9 cellular contexts compared by ENCODE assay signal in genomic region chr6:20203561-20204528, GRCh38. TPM values are rescaled to one million over a fixed set of nuclear protein-coding genes. Genes with fewer than 3 reads are reported as not detected.
DNase-seq lines count a peak whose midpoint lies in the region; ATAC-seq and TF ChIP-seq lines count a peak whose summit lies in the region.
"Had no signal": no experiment of that assay in that cellular context is flagged by ENCODE, and none has a peak within 500 bp of the region (broad histone marks: within the 10 kb centered on the region; RNA-seq: fewer than 3 reads in every experiment).

No MANE protein-coding gene starts in this region.

- H3K9me3 Mint-ChIP-seq in activated CD4-positive, alpha-beta T cell treated with anti-CD3 and anti-CD28 coated beads for 36 hours (ENCODE audit: low read depth): no peaks in the 10 kb centered on the region

- H3K9me3 ChIP-seq in RWPE2 (ENCODE audit: severe bottlenecking): no peaks in the 10 kb centered on the region
- no peaks in the 10 kb centered on the region for H3K9me3 ChIP-seq in spleen

- intact Hi-C loops in activated CD4-positive, alpha-beta T cell treated with anti-CD3 and anti-CD28 coated beads for 36 hours (cut with DNase I, micrococcal nuclease): no loop called here
- intact Hi-C loops in spleen (cut with DNase I; ENCODE audit: low total_unique reads): no loop called here

- H3K27ac ChIP-seq in RWPE2 (ENCODE audit: poor library complexity, severe bottlenecking) (peak overlapping the region; percentile 21), spleen (peak overlapping the region in 5 of 8 donors; percentile 32 to 89 (median 88))

- H3K4me3 ChIP-seq in RWPE2 (ENCODE audit: severe bottlenecking): no peak overlapping the region
- H3K4me3 ChIP-seq in fibroblast of villous mesenchyme (ENCODE audit: low read depth, low read length): no peak overlapping the region
- peak overlapping the region in 1 of 8 donors; percentile 34 for H3K4me3 ChIP-seq in spleen

- TF ChIP-seq POLR2A in spleen (IDR thresholded peaks at IDR 0.05): no peak

- TF ChIP-seq CTCF in RWPE2 (IDR thresholded peaks at IDR 0.05; ENCODE audit: poor library complexity, severe bottlenecking) (no peak), fibroblast of villous mesenchyme (IDR thresholded peaks at IDR 0.05; ENCODE audit: insufficient read depth, low read depth, low read length) (no peak), spleen (IDR thresholded peaks at IDR 0.05 in 8 of 11, conservative IDR thresholded peaks at IDR 0.05 in 3 of 11) (no peak)

- peaks cover 62% of the 10 kb centered on the region for H3K4me1 Mint-ChIP-seq in activated CD4-positive, alpha-beta T cell treated with anti-CD3 and anti-CD28 coated beads for 36 hours

- CTCF ChIA-PET in activated CD4-positive, alpha-beta T cell treated with anti-CD3 and anti-CD28 coated beads for 36 hours (lab: Charles Lee): interaction anchor here (1.0 to 1.3 kb wide), 2 partner anchors 20 to 79 kb away, joined by 3 read pairs; no protein-coding TSS in a partner anchor

- H3K27me3 Mint-ChIP-seq in activated CD4-positive, alpha-beta T cell treated with anti-CD3 and anti-CD28 coated beads for 36 hours: no peaks in the 10 kb centered on the region

- 79 to 85% (median 81%) methylated on average over 8 of the region's 8 CpGs for WGBS in spleen, 5 donors

- H3K36me3 Mint-ChIP-seq in activated CD4-positive, alpha-beta T cell treated with anti-CD3 and anti-CD28 coated beads for 36 hours (ENCODE audit: low read depth): peaks cover 7% of the 10 kb centered on the region

- ATAC-seq in activated CD4-positive, alpha-beta T cell treated with anti-CD3 and anti-CD28 coated beads for 36 hours: no peak
- ATAC-seq in RWPE2 (ENCODE audit: low read depth) (peak; percentile 63), HG02610 (IDR thresholded peaks at IDR 0.05; ENCODE audit: unreplicated experiment) (no peak)

- no peak overlapping the region for H3K4me3 Mint-ChIP-seq in activated CD4-positive, alpha-beta T cell treated with anti-CD3 and anti-CD28 coated beads for 36 hours

- H3K27ac Mint-ChIP-seq in activated CD4-positive, alpha-beta T cell treated with anti-CD3 and anti-CD28 coated beads for 36 hours: peak overlapping the region; percentile 18

- H3K36me3 ChIP-seq in RWPE2 (ENCODE audit: low read depth): no peaks in the 10 kb centered on the region
- H3K36me3 ChIP-seq in spleen: peaks cover 0 to 5% (median 0%) of the 10 kb centered on the region in 6 donors

- DNase-seq in activated CD4-positive, alpha-beta T cell treated with anti-CD3 and anti-CD28 coated beads for 36 hours: no peak
- DNase-seq in activated CD4-positive, alpha-beta T cell treated with anti-CD3 and anti-CD28 coated beads for 1 hour: no peak
- no peak for DNase-seq in RWPE2 (ENCODE audit: low spot score)
- DNase-seq in fibroblast of villous mesenchyme (ENCODE audit: low read depth): peak; percentile 47
- no peak for DNase-seq in spleen
- no peak for DNase-seq in AML-193 (lab: John Stamatoyannopoulos, UW)
- no peak for DNase-seq in NCI-H1105 (lab: John Stamatoyannopoulos, UW)
- DNase-seq: NCI-H1694 treated with DMSO at 0.1 percent for 48 hours had no signal

- H3K27me3 ChIP-seq in RWPE2 (ENCODE audit: insufficient read depth, poor library complexity, severe bottlenecking) (no peaks in the 10 kb centered on the region), spleen (replicated peaks in 1 of 7) (no peaks in the 10 kb centered on the region)

- peaks cover 35% of the 10 kb centered on the region for H3K4me1 ChIP-seq in RWPE2 (ENCODE audit: insufficient read depth, poor library complexity, severe bottlenecking)
- peaks cover 2 to 92% (median 55%) of the 10 kb centered on the region in 6 donors for H3K4me1 ChIP-seq in spleen

- POLR2A ChIA-PET in activated CD4-positive, alpha-beta T cell treated with anti-CD3 and anti-CD28 coated beads for 36 hours (lab: Charles Lee): interaction anchor here (0.7 kb wide), 1 partner anchor 15 kb away, joined by 3 read pairs; no protein-coding TSS in a partner anchor

RNA-seq across cellular contexts. Expression of gene MBOAT1, which starts 8.4 kb away (rescaled TPM):
- total RNA-seq in activated CD4-positive, alpha-beta T cell treated with anti-CD3 and anti-CD28 coated beads for 36 hours: 10 to 100 TPM; 13.3 to 16.1 TPM
- total RNA-seq in fibroblast of villous mesenchyme: 8.7 and 22.9 TPM in 2 replicates
- 10 to 100 TPM in 6 of 7 donors, 1 to 10 TPM in 1; 9.1 to 14.9 (median 12.6) TPM for total RNA-seq in spleen
- 1 to 10 TPM; 1.0 to 1.8 (median 1.1) TPM for polyA plus RNA-seq in spleen
